1 cellular context compared by ENCODE assay signal in genomic region chr1:231220801-231221200, GRCh38.
TF ChIP-seq lines count a peak whose summit lies in the region.

No MANE protein-coding gene starts in this region.

TF ChIP-seq in HepG2, 621 proteins besides CTCF, POLR2A, EP300 and RAD21:
- TF ChIP-seq ZNF142 (CRISPR knock-in tag; IDR thresholded peaks at IDR 0.05) (no peak), HDAC1 (CRISPR knock-in tag; IDR thresholded peaks at IDR 0.05) (no peak)
- TF ChIP-seq, protein P1, sequence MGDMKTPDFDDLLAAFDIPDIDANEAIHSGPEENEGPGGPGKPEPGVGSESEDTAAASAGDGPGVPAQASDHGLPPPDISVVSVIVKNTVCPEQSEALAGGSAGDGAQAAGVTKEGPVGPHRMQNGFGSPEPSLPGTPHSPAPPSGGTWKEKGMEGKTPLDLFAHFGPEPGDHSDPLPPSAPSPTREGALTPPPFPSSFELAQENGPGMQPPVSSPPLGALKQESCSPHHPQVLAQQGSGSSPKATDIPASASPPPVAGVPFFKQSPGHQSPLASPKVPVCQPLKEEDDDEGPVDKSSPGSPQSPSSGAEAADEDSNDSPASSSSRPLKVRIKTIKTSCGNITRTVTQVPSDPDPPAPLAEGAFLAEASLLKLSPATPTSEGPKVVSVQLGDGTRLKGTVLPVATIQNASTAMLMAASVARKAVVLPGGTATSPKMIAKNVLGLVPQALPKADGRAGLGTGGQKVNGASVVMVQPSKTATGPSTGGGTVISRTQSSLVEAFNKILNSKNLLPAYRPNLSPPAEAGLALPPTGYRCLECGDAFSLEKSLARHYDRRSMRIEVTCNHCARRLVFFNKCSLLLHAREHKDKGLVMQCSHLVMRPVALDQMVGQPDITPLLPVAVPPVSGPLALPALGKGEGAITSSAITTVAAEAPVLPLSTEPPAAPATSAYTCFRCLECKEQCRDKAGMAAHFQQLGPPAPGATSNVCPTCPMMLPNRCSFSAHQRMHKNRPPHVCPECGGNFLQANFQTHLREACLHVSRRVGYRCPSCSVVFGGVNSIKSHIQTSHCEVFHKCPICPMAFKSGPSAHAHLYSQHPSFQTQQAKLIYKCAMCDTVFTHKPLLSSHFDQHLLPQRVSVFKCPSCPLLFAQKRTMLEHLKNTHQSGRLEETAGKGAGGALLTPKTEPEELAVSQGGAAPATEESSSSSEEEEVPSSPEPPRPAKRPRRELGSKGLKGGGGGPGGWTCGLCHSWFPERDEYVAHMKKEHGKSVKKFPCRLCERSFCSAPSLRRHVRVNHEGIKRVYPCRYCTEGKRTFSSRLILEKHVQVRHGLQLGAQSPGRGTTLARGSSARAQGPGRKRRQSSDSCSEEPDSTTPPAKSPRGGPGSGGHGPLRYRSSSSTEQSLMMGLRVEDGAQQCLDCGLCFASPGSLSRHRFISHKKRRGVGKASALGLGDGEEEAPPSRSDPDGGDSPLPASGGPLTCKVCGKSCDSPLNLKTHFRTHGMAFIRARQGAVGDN (CRISPR knock-in tag; IDR thresholded peaks at IDR 0.05): peak; percentile 51
- TF ChIP-seq, protein P2, sequence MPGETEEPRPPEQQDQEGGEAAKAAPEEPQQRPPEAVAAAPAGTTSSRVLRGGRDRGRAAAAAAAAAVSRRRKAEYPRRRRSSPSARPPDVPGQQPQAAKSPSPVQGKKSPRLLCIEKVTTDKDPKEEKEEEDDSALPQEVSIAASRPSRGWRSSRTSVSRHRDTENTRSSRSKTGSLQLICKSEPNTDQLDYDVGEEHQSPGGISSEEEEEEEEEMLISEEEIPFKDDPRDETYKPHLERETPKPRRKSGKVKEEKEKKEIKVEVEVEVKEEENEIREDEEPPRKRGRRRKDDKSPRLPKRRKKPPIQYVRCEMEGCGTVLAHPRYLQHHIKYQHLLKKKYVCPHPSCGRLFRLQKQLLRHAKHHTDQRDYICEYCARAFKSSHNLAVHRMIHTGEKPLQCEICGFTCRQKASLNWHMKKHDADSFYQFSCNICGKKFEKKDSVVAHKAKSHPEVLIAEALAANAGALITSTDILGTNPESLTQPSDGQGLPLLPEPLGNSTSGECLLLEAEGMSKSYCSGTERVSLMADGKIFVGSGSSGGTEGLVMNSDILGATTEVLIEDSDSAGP (CRISPR knock-in tag; IDR thresholded peaks at IDR 0.05; ENCODE audit: borderline replicate concordance): 0 out of 2 replicates have a peak, but pooled peaks have one; percentile 1
